In genomic region chr19:29942404-29943261, GRCh38 we compare ENCODE assay signal across 8 cellular contexts. TPM values are rescaled to one million over a fixed set of nuclear protein-coding genes. Genes with fewer than 3 reads are reported as not detected.
DNase-seq lines count a peak whose midpoint lies in the region; ATAC-seq and TF ChIP-seq lines count a peak whose summit lies in the region.

No MANE protein-coding gene starts in this region.

- peak; percentile 70 for DNase-seq in A673 (ENCODE audit: low spot score)
- DNase-seq in NCI-H748 (lab: John Stamatoyannopoulos, UW; ENCODE audit: unreplicated experiment), result peak; percentile 83
- peak; percentile 84 for DNase-seq in activated CD8-positive, alpha-beta T cell treated with anti-CD3 and anti-CD28 coated beads for 36 hours
- peak; percentile 62 for DNase-seq in effector CD8-positive, alpha-beta T cell (lab: John Stamatoyannopoulos, UW)
- peak; percentile 68 for DNase-seq in midbrain (lab: John Stamatoyannopoulos, UW)
- peak; percentile 57 to 66 for DNase-seq in stimulated activated CD8-positive, alpha-beta memory T cell treated with anti-CD3 and anti-CD28 coated beads, Interleukin-2, amount 100 ng/mL, for 48 hours (ENCODE audit: low read depth in 2 of 2)

- peak overlapping the region; percentile 81 for H3K4me3 ChIP-seq in A673 (ENCODE audit: low read depth, low read length, poor library complexity, severe bottlenecking)

- intact Hi-C loops in A673 (cut with micrococcal nuclease; ENCODE audit: unreplicated experiment), result no loop called here
- intact Hi-C loops in activated CD8-positive, alpha-beta T cell treated with anti-CD3 and anti-CD28 coated beads for 36 hours (cut with micrococcal nuclease), result no loop called here

- H3K9me3 Mint-ChIP-seq in activated CD8-positive, alpha-beta T cell treated with anti-CD3 and anti-CD28 coated beads for 36 hours, result peaks cover 3% of the 10 kb centered on the region

- TF ChIP-seq CTCF in A673 (conservative IDR thresholded peaks at IDR 0.05; ENCODE audit: low read depth, low read length), result no peak
- TF ChIP-seq CTCF in activated CD8-positive, alpha-beta T cell treated with anti-CD3 and anti-CD28 coated beads for 36 hours (IDR thresholded peaks at IDR 0.05), result no peak

- H3K36me3 ChIP-seq in A673 (ENCODE audit: insufficient read depth, low read length, poor library complexity, severe bottlenecking), result no peaks in the 10 kb centered on the region

- H3K27ac Mint-ChIP-seq in activated CD8-positive, alpha-beta T cell treated with anti-CD3 and anti-CD28 coated beads for 36 hours, result peak overlapping the region; percentile 96

- H3K4me1 ChIP-seq in A673 (ENCODE audit: insufficient read depth, low read length, poor library complexity, severe bottlenecking), result peaks cover 28% of the 10 kb centered on the region

- BruUV-seq in A673 (replicated peaks; lab: Mats Ljungman, UMichigan), result no TSS peak

- peak overlapping the region; percentile 77 for H3K27ac ChIP-seq in A673 (ENCODE audit: low read depth, low read length, poor library complexity, severe bottlenecking)

- POLR2A ChIA-PET in A673 (lab: Charles Lee; ENCODE audit: low non-redundant PET), result interaction anchor here (0.6 kb wide), 1 partner anchor 337 kb away, joined by 4 read pairs; the partner anchor contains the start of gene POP4
- POLR2A ChIA-PET in activated CD8-positive, alpha-beta T cell treated with anti-CD3 and anti-CD28 coated beads for 36 hours (lab: Charles Lee), result interaction anchor here (0.6 to 1.9 kb wide), 3 partner anchors 16 to 226 kb away, joined by 3 to 5 read pairs (median 3); no protein-coding TSS in a partner anchor

- no peaks in the 10 kb centered on the region for H3K27me3 ChIP-seq in A673 (replicated peaks; ENCODE audit: insufficient read depth, low read depth, low read length, poor library complexity)

- CTCF ChIA-PET in A673 (lab: Charles Lee), result no interaction called here
- CTCF ChIA-PET in activated CD8-positive, alpha-beta T cell treated with anti-CD3 and anti-CD28 coated beads for 36 hours (lab: Charles Lee), result interaction anchor here (0.8 to 1.2 kb wide), 4 partner anchors 24 to 227 kb away, joined by 3 to 4 read pairs (median 3); no protein-coding TSS in a partner anchor

- no peaks in the 10 kb centered on the region for H3K27me3 Mint-ChIP-seq in activated CD8-positive, alpha-beta T cell treated with anti-CD3 and anti-CD28 coated beads for 36 hours

- H3K9me3 ChIP-seq in A673 (ENCODE audit: low read depth, low read length, poor library complexity, severe bottlenecking), result no peaks in the 10 kb centered on the region

- peak overlapping the region; percentile 96 for H3K4me3 Mint-ChIP-seq in activated CD8-positive, alpha-beta T cell treated with anti-CD3 and anti-CD28 coated beads for 36 hours

- peaks cover 44% of the 10 kb centered on the region for H3K4me1 Mint-ChIP-seq in activated CD8-positive, alpha-beta T cell treated with anti-CD3 and anti-CD28 coated beads for 36 hours (ENCODE audit: low read depth)

- H3K36me3 Mint-ChIP-seq in activated CD8-positive, alpha-beta T cell treated with anti-CD3 and anti-CD28 coated beads for 36 hours (ENCODE audit: low read depth), result peaks cover 27% of the 10 kb centered on the region

- ATAC-seq in GM18873 (IDR thresholded peaks at IDR 0.05; ENCODE audit: low FRiP score, unreplicated experiment) (peak; percentile 49), HG03103 (IDR thresholded peaks at IDR 0.05; ENCODE audit: low read depth, unreplicated experiment) (peak; percentile 47)
- ATAC-seq in activated CD8-positive, alpha-beta T cell treated with anti-CD3 and anti-CD28 coated beads for 36 hours, result peak; percentile 77

RNA-seq across cellular contexts. Expression of gene URI1, which starts 0.6 kb away (rescaled TPM):
- 88.6 and 93.0 TPM in 2 replicates for total RNA-seq in A673 (2021)
- 10 to 100 TPM; 65.5 to 71.1 TPM for total RNA-seq in activated CD8-positive, alpha-beta T cell treated with anti-CD3 and anti-CD28 coated beads for 36 hours

Comparison
In these comparisons a context has a peak if more than half of its experiments do, and no peak if none do; other contexts are left out.
1. Peak in every context shown above with its lines: DNase-seq, ATAC-seq, H3K4me3 ChIP-seq and H3K27ac ChIP-seq.